8 cellular contexts compared by ENCODE assay signal in the genomic region with DNA sequence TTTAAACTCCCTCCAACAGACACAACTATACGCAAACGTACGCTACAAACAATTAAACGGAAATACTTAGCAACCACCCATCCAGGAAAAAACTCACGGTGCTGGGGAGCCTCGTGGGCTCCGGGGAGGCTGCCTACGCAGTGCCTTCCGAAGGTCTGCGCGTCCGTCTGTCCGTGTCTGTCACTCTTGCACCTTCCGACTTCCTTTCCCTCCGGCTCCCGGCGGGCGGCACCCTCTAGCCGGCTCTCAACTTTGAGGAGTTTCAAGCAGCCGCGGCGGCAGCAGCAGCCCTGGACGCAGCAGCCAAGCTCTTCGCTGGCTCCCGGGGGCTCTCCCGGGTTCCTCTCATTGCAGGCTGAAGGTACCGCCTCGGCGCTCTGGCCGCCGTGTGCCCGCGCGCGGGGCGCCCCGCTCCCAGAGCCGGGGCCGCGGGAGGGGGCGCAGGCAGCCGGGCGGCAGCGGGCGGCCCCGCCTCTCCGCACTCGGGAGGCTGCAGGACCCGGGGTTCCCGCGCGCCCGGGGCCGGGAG. TPM values are rescaled to one million over a fixed set of nuclear protein-coding genes. Genes with fewer than 3 reads are reported as not detected.
A peak's percentile ranks its signal among the peaks of the same experiment; 100 is the strongest.
DNase-seq lines count a peak whose midpoint lies in the region; ATAC-seq and TF ChIP-seq lines count a peak whose summit lies in the region.

A gene with protein sequence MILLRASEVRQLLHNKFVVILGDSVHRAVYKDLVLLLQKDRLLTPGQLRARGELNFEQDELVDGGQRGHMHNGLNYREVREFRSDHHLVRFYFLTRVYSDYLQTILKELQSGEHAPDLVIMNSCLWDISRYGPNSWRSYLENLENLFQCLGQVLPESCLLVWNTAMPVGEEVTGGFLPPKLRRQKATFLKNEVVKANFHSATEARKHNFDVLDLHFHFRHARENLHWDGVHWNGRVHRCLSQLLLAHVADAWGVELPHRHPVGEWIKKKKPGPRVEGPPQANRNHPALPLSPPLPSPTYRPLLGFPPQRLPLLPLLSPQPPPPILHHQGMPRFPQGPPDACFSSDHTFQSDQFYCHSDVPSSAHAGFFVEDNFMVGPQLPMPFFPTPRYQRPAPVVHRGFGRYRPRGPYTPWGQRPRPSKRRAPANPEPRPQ (plus strand): TSS at position 257 of the 529 bp plus-strand sequence. CDS start 155,443 bp downstream, outside the sequence.

- DNase-seq in AG08396 (ENCODE audit: low spot score) (peak; percentile 62), RPMI8226 (peak; percentile 56), globus pallidus (ENCODE audit: low spot score) (peak; percentile 40), osteocyte (ENCODE audit: extremely low spot score, unreplicated experiment) (peak; percentile 88)
- DNase-seq in activated effector memory CD4-positive, alpha-beta T cell treated with anti-CD3 and anti-CD28 coated beads, Interleukin-2, amount 50 U/mL, for 16 hours = peak; percentile 85

- H3K9me3 Mint-ChIP-seq in osteocyte (ENCODE audit: unreplicated experiment) = no peaks in the 10 kb centered on the region

- H3K27ac Mint-ChIP-seq in osteocyte (ENCODE audit: unreplicated experiment) = peak within 1 kb of the TSS; percentile 92

- H3K27me3 Mint-ChIP-seq in osteocyte (ENCODE audit: unreplicated experiment) = no peaks in the 10 kb centered on the region

- peaks cover 4% of the 10 kb centered on the region for H3K36me3 Mint-ChIP-seq in osteocyte (ENCODE audit: unreplicated experiment)

- H3K27me3 ChIP-seq in thymus (ENCODE audit: control insufficient read depth, insufficient read depth) = peaks cover 4% of the 10 kb centered on the region

- peak within 1 kb of the TSS; percentile 60 for H3K4me3 ChIP-seq in thymus (ENCODE audit: low read length)

- ATAC-seq in GM19025 (IDR thresholded peaks at IDR 0.05; ENCODE audit: low read depth, unreplicated experiment) (peak; percentile 64), HG03565 (IDR thresholded peaks at IDR 0.05; ENCODE audit: unreplicated experiment) (peak; percentile 46)

- peak; percentile 53 for TF ChIP-seq CTCF in osteocyte (IDR thresholded peaks at IDR 0.05)

- H3K4me1 ChIP-seq in thymus (ENCODE audit: control insufficient read depth, insufficient read depth, low read length) = peaks cover 2% of the 10 kb centered on the region

- H3K36me3 ChIP-seq in thymus (ENCODE audit: control insufficient read depth, insufficient read depth) = no peaks in the 10 kb centered on the region

- peak within 1 kb of the TSS; percentile 86 for H3K4me3 Mint-ChIP-seq in osteocyte (ENCODE audit: unreplicated experiment)

- no peaks in the 10 kb centered on the region for H3K9me3 ChIP-seq in thymus (ENCODE audit: control insufficient read depth)

- peaks cover 73% of the 10 kb centered on the region for H3K4me1 Mint-ChIP-seq in osteocyte (ENCODE audit: unreplicated experiment)

- H3K27ac ChIP-seq in thymus (ENCODE audit: low read depth) = peak within 1 kb of the TSS; percentile 66

- WGBS in thymus = under 1% methylated on average over 54 of the region's 54 CpGs

RNA-seq across cellular contexts. Expression of the gene that starts here (rescaled TPM):
- 1.6 and 2.5 TPM in 2 replicates for total RNA-seq in osteocyte
- 7.7 TPM for polyA plus RNA-seq in thymus

Comparison
In these comparisons a context has a peak if more than half of its experiments do, and no peak if none do; other contexts are left out.
1. Peak in every context shown above with its lines: DNase-seq, ATAC-seq, H3K4me3 ChIP-seq and H3K27ac ChIP-seq.